In the genomic region with DNA sequence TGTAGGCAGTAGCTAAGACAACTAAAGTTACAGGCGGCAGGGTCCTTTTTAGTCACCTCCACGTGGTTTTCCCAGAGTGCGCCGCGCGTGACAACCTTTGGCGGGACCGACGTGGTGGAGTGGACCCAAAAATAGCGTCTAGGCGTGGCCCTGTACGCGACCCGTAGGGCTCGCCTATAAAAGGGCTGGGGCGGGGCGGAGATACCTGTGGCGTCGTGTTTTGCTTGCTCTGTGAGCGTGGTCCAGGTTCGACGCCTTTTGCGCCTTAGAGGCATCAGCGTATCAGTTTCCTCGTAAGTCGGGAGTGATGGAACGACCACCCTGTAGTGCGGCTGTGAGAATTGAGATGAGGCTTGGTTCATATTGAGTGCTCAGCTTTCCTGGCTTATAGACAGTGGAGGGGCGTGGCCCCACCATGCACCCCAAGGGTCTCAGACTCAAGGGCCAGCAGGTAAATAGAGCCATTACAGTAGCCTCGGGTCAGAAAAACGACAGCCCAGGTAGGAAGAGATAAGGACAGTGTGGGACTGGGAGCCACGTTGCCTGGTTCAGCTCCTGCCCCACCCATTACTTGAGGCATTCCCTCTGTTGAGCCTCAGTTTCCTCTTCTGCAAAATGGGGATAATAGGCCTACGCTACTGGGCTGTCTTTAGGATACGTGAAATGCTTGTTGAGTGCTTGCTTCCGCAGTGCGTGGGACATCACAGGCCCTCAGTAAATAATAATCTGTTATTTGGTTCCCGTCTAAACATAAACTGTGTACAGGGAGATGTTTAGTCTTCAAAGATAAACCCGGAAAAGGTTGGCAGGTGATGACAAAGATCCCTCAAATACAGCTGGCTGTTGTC, we compare ENCODE assay signal across 1 cellular context.
TF ChIP-seq lines count a peak whose summit lies in the region.

No MANE protein-coding gene starts in this region.

TF ChIP-seq in HepG2, 621 proteins besides CTCF, POLR2A, EP300 and RAD21 (continued from another document and continues in another):
- TF ChIP-seq NFRKB (IDR thresholded peaks at IDR 0.05) (no peak), NFYB (CRISPR knock-in tag; IDR thresholded peaks at IDR 0.05) (no peak; the same call in 1 of the 2 replicates), ZNF777 (CRISPR knock-in tag; IDR thresholded peaks at IDR 0.05) (0 out of 2 replicates have a peak, but pooled peaks have one; percentile 4), ZBTB3 (CRISPR knock-in tag; IDR thresholded peaks at IDR 0.05; ENCODE audit: borderline replicate concordance, low read depth) (no peak), NFIC (IDR thresholded peaks at IDR 0.05; ENCODE audit: low read length) (no peak; the same call in 1 of the 2 replicates), RFX1 (IDR thresholded peaks at IDR 0.05) (no peak), BRCA1 (CRISPR knock-in tag; IDR thresholded peaks at IDR 0.05) (no peak), AGO1 (IDR thresholded peaks at IDR 0.05; ENCODE audit: low read depth, low read length, poor library complexity, severe bottlenecking) (no peak), ZNF7 (CRISPR knock-in tag; IDR thresholded peaks at IDR 0.05) (no peak), POLR2G (IDR thresholded peaks at IDR 0.05; ENCODE audit: low read depth, low read length) (no peak), REXO4 (CRISPR knock-in tag; IDR thresholded peaks at IDR 0.05; ENCODE audit: borderline replicate concordance) (peak; percentile 44; the same call in 1 of the 2 replicates), ARNT2 (CRISPR knock-in tag; IDR thresholded peaks at IDR 0.05; ENCODE audit: low read depth) (peak; percentile 61), JUND (CRISPR knock-in tag; IDR thresholded peaks at IDR 0.05) (no peak), ZBTB7A (CRISPR knock-in tag; IDR thresholded peaks at IDR 0.05) (0 out of 2 replicates have a peak, but pooled peaks have one; percentile 68), MYC (CRISPR knock-in tag; IDR thresholded peaks at IDR 0.05; ENCODE audit: borderline replicate concordance) (peak; percentile 84; the same call in 1 of the 2 replicates), ZNF816 (CRISPR knock-in tag; IDR thresholded peaks at IDR 0.05; ENCODE audit: borderline replicate concordance) (no peak; the same call in 1 of the 2 replicates), ZBTB8A (CRISPR knock-in tag; IDR thresholded peaks at IDR 0.05; ENCODE audit: borderline replicate concordance, low read depth) (no peak), RORA (CRISPR knock-in tag; IDR thresholded peaks at IDR 0.05) (no peak), FOXP1 (IDR thresholded peaks at IDR 0.05) (no peak), FOXP1 (CRISPR knock-in tag; IDR thresholded peaks at IDR 0.05) (no peak), ELF1 (CRISPR knock-in tag; IDR thresholded peaks at IDR 0.05) (no peak), ZNF160 (CRISPR knock-in tag; IDR thresholded peaks at IDR 0.05) (no peak; the same call in 1 of the 2 replicates), HDAC6 (IDR thresholded peaks at IDR 0.05; ENCODE audit: low read depth, low read length) (no peak), MTF2 (CRISPR knock-in tag; IDR thresholded peaks at IDR 0.05; ENCODE audit: borderline replicate concordance) (no peak), SAFB2 (CRISPR knock-in tag; IDR thresholded peaks at IDR 0.05; ENCODE audit: borderline replicate concordance, low read depth) (no peak), TBL1XR1 (IDR thresholded peaks at IDR 0.05; ENCODE audit: borderline replicate concordance, low read length, partially characterized antibody) (no peak), TEAD3 (CRISPR knock-in tag; optimal IDR thresholded peaks at IDR 0.05; ENCODE audit: borderline replicate concordance) (no peak), NFE2L1 (CRISPR knock-in tag; IDR thresholded peaks at IDR 0.05; ENCODE audit: borderline replicate concordance) (no peak), RARA (CRISPR knock-in tag; IDR thresholded peaks at IDR 0.05) (no peak)
- TF ChIP-seq, protein P1, sequence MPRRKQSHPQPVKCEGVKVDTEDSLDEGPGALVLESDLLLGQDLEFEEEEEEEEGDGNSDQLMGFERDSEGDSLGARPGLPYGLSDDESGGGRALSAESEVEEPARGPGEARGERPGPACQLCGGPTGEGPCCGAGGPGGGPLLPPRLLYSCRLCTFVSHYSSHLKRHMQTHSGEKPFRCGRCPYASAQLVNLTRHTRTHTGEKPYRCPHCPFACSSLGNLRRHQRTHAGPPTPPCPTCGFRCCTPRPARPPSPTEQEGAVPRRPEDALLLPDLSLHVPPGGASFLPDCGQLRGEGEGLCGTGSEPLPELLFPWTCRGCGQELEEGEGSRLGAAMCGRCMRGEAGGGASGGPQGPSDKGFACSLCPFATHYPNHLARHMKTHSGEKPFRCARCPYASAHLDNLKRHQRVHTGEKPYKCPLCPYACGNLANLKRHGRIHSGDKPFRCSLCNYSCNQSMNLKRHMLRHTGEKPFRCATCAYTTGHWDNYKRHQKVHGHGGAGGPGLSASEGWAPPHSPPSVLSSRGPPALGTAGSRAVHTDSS (CRISPR knock-in tag; conservative IDR thresholded peaks at IDR 0.05): no peak
- TF ChIP-seq, protein P2, sequence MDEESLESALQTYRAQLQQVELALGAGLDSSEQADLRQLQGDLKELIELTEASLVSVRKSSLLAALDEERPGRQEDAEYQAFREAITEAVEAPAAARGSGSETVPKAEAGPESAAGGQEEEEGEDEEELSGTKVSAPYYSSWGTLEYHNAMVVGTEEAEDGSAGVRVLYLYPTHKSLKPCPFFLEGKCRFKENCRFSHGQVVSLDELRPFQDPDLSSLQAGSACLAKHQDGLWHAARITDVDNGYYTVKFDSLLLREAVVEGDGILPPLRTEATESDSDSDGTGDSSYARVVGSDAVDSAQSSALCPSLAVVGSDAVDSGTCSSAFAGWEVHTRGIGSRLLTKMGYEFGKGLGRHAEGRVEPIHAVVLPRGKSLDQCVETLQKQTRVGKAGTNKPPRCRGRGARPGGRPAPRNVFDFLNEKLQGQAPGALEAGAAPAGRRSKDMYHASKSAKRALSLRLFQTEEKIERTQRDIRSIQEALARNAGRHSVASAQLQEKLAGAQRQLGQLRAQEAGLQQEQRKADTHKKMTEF (CRISPR knock-in tag; IDR thresholded peaks at IDR 0.05): no peak
- TF ChIP-seq, protein P3, sequence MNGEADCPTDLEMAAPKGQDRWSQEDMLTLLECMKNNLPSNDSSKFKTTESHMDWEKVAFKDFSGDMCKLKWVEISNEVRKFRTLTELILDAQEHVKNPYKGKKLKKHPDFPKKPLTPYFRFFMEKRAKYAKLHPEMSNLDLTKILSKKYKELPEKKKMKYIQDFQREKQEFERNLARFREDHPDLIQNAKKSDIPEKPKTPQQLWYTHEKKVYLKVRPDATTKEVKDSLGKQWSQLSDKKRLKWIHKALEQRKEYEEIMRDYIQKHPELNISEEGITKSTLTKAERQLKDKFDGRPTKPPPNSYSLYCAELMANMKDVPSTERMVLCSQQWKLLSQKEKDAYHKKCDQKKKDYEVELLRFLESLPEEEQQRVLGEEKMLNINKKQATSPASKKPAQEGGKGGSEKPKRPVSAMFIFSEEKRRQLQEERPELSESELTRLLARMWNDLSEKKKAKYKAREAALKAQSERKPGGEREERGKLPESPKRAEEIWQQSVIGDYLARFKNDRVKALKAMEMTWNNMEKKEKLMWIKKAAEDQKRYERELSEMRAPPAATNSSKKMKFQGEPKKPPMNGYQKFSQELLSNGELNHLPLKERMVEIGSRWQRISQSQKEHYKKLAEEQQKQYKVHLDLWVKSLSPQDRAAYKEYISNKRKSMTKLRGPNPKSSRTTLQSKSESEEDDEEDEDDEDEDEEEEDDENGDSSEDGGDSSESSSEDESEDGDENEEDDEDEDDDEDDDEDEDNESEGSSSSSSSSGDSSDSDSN (CRISPR knock-in tag; IDR thresholded peaks at IDR 0.05): 0 out of 2 replicates have a peak, but pooled peaks have one; percentile 40
- TF ChIP-seq, protein P4, sequence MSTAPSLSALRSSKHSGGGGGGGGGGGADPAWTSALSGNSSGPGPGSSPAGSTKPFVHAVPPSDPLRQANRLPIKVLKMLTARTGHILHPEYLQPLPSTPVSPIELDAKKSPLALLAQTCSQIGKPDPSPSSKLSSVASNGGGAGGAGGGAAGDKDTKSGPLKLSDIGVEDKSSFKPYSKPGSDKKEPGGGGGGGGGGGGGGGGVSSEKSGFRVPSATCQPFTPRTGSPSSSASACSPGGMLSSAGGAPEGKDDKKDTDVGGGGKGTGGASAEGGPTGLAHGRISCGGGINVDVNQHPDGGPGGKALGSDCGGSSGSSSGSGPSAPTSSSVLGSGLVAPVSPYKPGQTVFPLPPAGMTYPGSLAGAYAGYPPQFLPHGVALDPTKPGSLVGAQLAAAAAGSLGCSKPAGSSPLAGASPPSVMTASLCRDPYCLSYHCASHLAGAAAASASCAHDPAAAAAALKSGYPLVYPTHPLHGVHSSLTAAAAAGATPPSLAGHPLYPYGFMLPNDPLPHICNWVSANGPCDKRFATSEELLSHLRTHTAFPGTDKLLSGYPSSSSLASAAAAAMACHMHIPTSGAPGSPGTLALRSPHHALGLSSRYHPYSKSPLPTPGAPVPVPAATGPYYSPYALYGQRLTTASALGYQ (CRISPR knock-in tag; IDR thresholded peaks at IDR 0.05): 0 out of 2 replicates have a peak, but pooled peaks have one; percentile 31
- TF ChIP-seq, protein P5, sequence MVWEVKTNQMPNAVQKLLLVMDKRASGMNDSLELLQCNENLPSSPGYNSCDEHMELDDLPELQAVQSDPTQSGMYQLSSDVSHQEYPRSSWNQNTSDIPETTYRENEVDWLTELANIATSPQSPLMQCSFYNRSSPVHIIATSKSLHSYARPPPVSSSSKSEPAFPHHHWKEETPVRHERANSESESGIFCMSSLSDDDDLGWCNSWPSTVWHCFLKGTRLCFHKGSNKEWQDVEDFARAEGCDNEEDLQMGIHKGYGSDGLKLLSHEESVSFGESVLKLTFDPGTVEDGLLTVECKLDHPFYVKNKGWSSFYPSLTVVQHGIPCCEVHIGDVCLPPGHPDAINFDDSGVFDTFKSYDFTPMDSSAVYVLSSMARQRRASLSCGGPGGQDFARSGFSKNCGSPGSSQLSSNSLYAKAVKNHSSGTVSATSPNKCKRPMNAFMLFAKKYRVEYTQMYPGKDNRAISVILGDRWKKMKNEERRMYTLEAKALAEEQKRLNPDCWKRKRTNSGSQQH (CRISPR knock-in tag; IDR thresholded peaks at IDR 0.05; ENCODE audit: low read depth): no peak
- TF ChIP-seq, protein P6, sequence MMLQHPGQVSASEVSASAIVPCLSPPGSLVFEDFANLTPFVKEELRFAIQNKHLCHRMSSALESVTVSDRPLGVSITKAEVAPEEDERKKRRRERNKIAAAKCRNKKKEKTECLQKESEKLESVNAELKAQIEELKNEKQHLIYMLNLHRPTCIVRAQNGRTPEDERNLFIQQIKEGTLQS (CRISPR knock-in tag; IDR thresholded peaks at IDR 0.05): no peak
- TF ChIP-seq, protein P7, sequence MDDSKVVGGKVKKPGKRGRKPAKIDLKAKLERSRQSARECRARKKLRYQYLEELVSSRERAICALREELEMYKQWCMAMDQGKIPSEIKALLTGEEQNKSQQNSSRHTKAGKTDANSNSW (CRISPR knock-in tag; IDR thresholded peaks at IDR 0.05; ENCODE audit: borderline replicate concordance): no peak
- TF ChIP-seq, protein P8, sequence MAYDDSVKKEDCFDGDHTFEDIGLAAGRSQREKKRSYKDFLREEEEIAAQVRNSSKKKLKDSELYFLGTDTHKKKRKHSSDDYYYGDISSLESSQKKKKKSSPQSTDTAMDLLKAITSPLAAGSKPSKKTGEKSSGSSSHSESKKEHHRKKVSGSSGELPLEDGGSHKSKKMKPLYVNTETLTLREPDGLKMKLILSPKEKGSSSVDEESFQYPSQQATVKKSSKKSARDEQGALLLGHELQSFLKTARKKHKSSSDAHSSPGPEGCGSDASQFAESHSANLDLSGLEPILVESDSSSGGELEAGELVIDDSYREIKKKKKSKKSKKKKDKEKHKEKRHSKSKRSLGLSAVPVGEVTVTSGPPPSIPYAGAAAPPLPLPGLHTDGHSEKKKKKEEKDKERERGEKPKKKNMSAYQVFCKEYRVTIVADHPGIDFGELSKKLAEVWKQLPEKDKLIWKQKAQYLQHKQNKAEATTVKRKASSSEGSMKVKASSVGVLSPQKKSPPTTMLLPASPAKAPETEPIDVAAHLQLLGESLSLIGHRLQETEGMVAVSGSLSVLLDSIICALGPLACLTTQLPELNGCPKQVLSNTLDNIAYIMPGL (CRISPR knock-in tag; IDR thresholded peaks at IDR 0.05; ENCODE audit: borderline replicate concordance in 1 of 2, low read depth in 1 of 2): 0 out of 4 replicates have a peak, but pooled peaks of 1 of the 2 experiments have one; percentile 1
- TF ChIP-seq, protein P9, sequence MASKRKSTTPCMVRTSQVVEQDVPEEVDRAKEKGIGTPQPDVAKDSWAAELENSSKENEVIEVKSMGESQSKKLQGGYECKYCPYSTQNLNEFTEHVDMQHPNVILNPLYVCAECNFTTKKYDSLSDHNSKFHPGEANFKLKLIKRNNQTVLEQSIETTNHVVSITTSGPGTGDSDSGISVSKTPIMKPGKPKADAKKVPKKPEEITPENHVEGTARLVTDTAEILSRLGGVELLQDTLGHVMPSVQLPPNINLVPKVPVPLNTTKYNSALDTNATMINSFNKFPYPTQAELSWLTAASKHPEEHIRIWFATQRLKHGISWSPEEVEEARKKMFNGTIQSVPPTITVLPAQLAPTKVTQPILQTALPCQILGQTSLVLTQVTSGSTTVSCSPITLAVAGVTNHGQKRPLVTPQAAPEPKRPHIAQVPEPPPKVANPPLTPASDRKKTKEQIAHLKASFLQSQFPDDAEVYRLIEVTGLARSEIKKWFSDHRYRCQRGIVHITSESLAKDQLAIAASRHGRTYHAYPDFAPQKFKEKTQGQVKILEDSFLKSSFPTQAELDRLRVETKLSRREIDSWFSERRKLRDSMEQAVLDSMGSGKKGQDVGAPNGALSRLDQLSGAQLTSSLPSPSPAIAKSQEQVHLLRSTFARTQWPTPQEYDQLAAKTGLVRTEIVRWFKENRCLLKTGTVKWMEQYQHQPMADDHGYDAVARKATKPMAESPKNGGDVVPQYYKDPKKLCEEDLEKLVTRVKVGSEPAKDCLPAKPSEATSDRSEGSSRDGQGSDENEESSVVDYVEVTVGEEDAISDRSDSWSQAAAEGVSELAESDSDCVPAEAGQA (IDR thresholded peaks at IDR 0.05; ENCODE audit: low read depth): no peak
- TF ChIP-seq, protein P9 (CRISPR knock-in tag; IDR thresholded peaks at IDR 0.05; ENCODE audit: borderline replicate concordance): no peak
- TF ChIP-seq, protein P10, sequence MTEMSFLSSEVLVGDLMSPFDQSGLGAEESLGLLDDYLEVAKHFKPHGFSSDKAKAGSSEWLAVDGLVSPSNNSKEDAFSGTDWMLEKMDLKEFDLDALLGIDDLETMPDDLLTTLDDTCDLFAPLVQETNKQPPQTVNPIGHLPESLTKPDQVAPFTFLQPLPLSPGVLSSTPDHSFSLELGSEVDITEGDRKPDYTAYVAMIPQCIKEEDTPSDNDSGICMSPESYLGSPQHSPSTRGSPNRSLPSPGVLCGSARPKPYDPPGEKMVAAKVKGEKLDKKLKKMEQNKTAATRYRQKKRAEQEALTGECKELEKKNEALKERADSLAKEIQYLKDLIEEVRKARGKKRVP (CRISPR knock-in tag; IDR thresholded peaks at IDR 0.05): no peak
